Comparison of ENCODE assay signal across 9 cellular contexts in the genomic region with DNA sequence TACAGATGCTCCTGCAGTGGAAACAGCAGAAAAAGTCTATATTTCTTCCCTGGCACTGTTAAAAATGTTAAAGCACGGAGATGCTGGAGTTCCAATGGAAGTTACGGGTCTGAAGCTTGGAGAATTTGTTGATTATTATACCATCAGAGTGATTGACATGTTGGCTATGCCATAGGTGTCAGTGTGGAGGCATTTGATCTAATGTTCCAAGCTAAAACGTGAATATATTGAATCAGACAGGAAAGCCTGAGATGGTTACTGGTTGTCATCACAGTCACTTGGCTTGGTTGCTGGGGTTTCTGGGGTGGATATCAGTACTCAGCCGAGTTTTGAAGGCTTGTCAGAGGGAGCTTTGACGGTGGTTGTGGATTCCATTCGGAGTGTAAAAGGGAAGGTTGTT.
"Had no signal": no experiment of that assay in that cellular context is flagged by ENCODE, and none has a peak within 500 bp of the region (broad histone marks: within the 10 kb centered on the region; RNA-seq: fewer than 3 reads in every experiment).

No MANE protein-coding gene starts in this region.

- H3K4me3 ChIP-seq: GM23248, GM23338, HAP-1 had no signal

- ATAC-seq: GM23338, HCT116 had no signal

- H3K9ac ChIP-seq: GM23248 had no signal

- H3K4me2 ChIP-seq: GM23338 had no signal

- H3K9me3 ChIP-seq: HAP-1 had no signal

- H3K27ac ChIP-seq: GM23248 had no signal

- DNase-seq: GM23248, GOT3, H7, H9, HCEC 1CT, HFFc6 had no signal

- H2AFZ ChIP-seq: GM23248, GM23338 had no signal

- H3K36me3 ChIP-seq: HAP-1 had no signal
